ENCODE assay signal across 8 cellular contexts in genomic region chr1:225473676-225474438, GRCh38. TPM values are rescaled to one million over a fixed set of nuclear protein-coding genes. Genes with fewer than 3 reads are reported as not detected.
DNase-seq lines count a peak whose midpoint lies in the region; ATAC-seq, FAIRE-seq and TF ChIP-seq lines count a peak whose summit lies in the region.
"Not testable (repeated sequence)": the region's sequence is repeated elsewhere in the genome, so short reads cannot be mapped to it uniquely, and the experiment has no call there.

No MANE protein-coding gene starts in this region.

- not testable (repeated sequence) for TF ChIP-seq RAD21 in HepG2 (CRISPR knock-in tag; IDR thresholded peaks at IDR 0.05)

- peak overlapping the region; percentile 62; the same call in 1 of the 2 replicates for H2AFZ ChIP-seq in DND-41 (ENCODE audit: low read depth, low read length)
- not testable (repeated sequence) for H2AFZ ChIP-seq in HepG2 (ENCODE audit: low read length); neural progenitor cell (replicated peaks)

- TSS peak; percentile 88 for BruUV-seq in HepG2 (replicated peaks; lab: Mats Ljungman, UMichigan)

- 86% methylated on average over 26 of the region's 26 CpGs for WGBS in HepG2 (ENCODE audit: low lambda C conversion rate)

- H3K27ac ChIP-seq in DND-41 (ENCODE audit: low read length); coronary artery; HepG2 (ENCODE audit: extremely low read length, insufficient read depth, low read length); neural progenitor cell: not testable (repeated sequence)
- H3K27ac ChIP-seq in temporal lobe (ENCODE audit: low read depth, low read length): peak overlapping the region; percentile 61

- H3K9ac ChIP-seq in DND-41 (ENCODE audit: low read depth, low read length); HepG2 (ENCODE audit: insufficient read depth, low read depth, low read length); neural progenitor cell: not testable (repeated sequence)

- intact Hi-C loops in activated naive CD4-positive, alpha-beta T cell treated with anti-CD3 and anti-CD28 coated beads for 36 hours (cut with micrococcal nuclease): loop anchor here (2.0 kb wide), 1 partner anchor 181 kb away; no protein-coding TSS in a partner anchor
- intact Hi-C loops in HepG2 (cut with micrococcal nuclease; ENCODE audit: unreplicated experiment): loop anchor here (2.0 kb wide), 1 partner anchor 373 kb away; no protein-coding TSS in a partner anchor

- H3F3A ChIP-seq in neural progenitor cell (ENCODE audit: low read depth): not testable (repeated sequence)

- H3K4me3 Mint-ChIP-seq in T-helper 17 cell (peak overlapping the region; percentile 31), neural progenitor cell (peak overlapping the region; percentile 3)
- H3K4me3 Mint-ChIP-seq in activated naive CD4-positive, alpha-beta T cell treated with anti-CD3 and anti-CD28 coated beads for 36 hours: peak overlapping the region; percentile 22

- not testable (repeated sequence) for H3K27me3 Mint-ChIP-seq in T-helper 17 cell; activated naive CD4-positive, alpha-beta T cell treated with anti-CD3 and anti-CD28 coated beads for 36 hours (ENCODE audit: low read depth); neural progenitor cell (ENCODE audit: insufficient read depth, low read depth)

- H3K79me2 ChIP-seq in DND-41 (ENCODE audit: insufficient read depth, low read length); HepG2 (ENCODE audit: insufficient read depth, low read length); neural progenitor cell (ENCODE audit: low read depth): not testable (repeated sequence)

- FAIRE-seq in HepG2 (lab: Jason Lieb, UNC): not testable (repeated sequence)

- not testable (repeated sequence) for H4K20me1 ChIP-seq in DND-41 (ENCODE audit: insufficient read depth, low read length); HepG2 (ENCODE audit: insufficient read depth, low read length); neural progenitor cell (ENCODE audit: low read depth)

- not testable (repeated sequence) for H3K4me2 ChIP-seq in DND-41 (ENCODE audit: insufficient read depth, low read length); HepG2 (ENCODE audit: low read depth, low read length); neural progenitor cell

- CTCF ChIA-PET in activated naive CD4-positive, alpha-beta T cell treated with anti-CD3 and anti-CD28 coated beads for 36 hours (lab: Charles Lee): interaction anchor here (0.6 to 4.1 kb wide), 34 partner anchors 8 to 513 kb away, joined by 3 to 25 read pairs (median 4); partner anchors contain the start of genes LEFTY1 and SRP9
- CTCF ChIA-PET in HepG2 (lab: Yijun Ruan, JAX; ENCODE audit: low intra/inter-chr PET ratio, low total read pairs): interaction anchor here (1.1 to 3.8 kb wide), 11 partner anchors 32 to 514 kb away, joined by 3 to 65 read pairs (median 17); partner anchors contain the start of gene SRP9

- not testable (repeated sequence) for TF ChIP-seq CTCF in DND-41 (IDR thresholded peaks at IDR 0.05; ENCODE audit: borderline replicate concordance, extremely low read depth, low read length, poor library complexity, severe bottlenecking); coronary artery (IDR thresholded peaks at IDR 0.05); HepG2 (CRISPR knock-in tag; IDR thresholded peaks at IDR 0.05); neural progenitor cell (IDR thresholded peaks at IDR 0.05)

- not testable (repeated sequence) for H3K4me1 ChIP-seq in DND-41 (ENCODE audit: insufficient read depth, low read length); neural progenitor cell
- H3K4me1 ChIP-seq in HepG2 (ENCODE audit: insufficient read depth, low read length): peaks cover 42% of the 10 kb centered on the region

- in situ Hi-C loops in HepG2 (cut with HindIII; ENCODE audit: extremely low pct_ligation_motif_present, low pct_unique_long_range_greater_than_20kb): not testable (repeated sequence)

- not testable (repeated sequence) for TF ChIP-seq EP300 in HepG2 (IDR thresholded peaks at IDR 0.05; ENCODE audit: low read depth in 2 of 2, low read length in 2 of 2); HepG2 (CRISPR knock-in tag; IDR thresholded peaks at IDR 0.05; ENCODE audit: borderline replicate concordance)

- not testable (repeated sequence) for H3K27me3 ChIP-seq in DND-41 (ENCODE audit: insufficient read depth, low read length, poor library complexity); HepG2 (ENCODE audit: control insufficient read depth in 1 of 2, insufficient read depth in 2 of 2, low read length in 2 of 2); neural progenitor cell

- H3K9me3 Mint-ChIP-seq in activated naive CD4-positive, alpha-beta T cell treated with anti-CD3 and anti-CD28 coated beads for 36 hours; neural progenitor cell: not testable (repeated sequence)

- not testable (repeated sequence) for H3K36me3 Mint-ChIP-seq in T-helper 17 cell (ENCODE audit: low read depth); activated naive CD4-positive, alpha-beta T cell treated with anti-CD3 and anti-CD28 coated beads for 36 hours (ENCODE audit: low read depth); neural progenitor cell

- H3K36me3 ChIP-seq in DND-41 (ENCODE audit: insufficient read depth, low read length); HepG2 (replicated peaks in 1 of 2; ENCODE audit: control insufficient read depth in 1 of 2, insufficient read depth in 2 of 2, low read length in 2 of 2); neural progenitor cell: not testable (repeated sequence)

- peak; percentile 1 for DNase-seq in AG08396 (ENCODE audit: low spot score)
- peak; percentile 8 for DNase-seq in DND-41
- not testable (repeated sequence) for DNase-seq in T-helper 17 cell; activated naive CD4-positive, alpha-beta T cell treated with anti-CD3 and anti-CD28 coated beads for 36 hours; HepG2 (ENCODE audit: low spot score); neural progenitor cell (ENCODE audit: low spot score)
- peak; percentile 68 for DNase-seq in coronary artery (ENCODE audit: low spot score)

- POLR2A ChIA-PET in HepG2 (lab: Yijun Ruan, JAX): interaction anchor here (1.0 to 1.7 kb wide), 5 partner anchors 32 to 513 kb away, joined by 3 to 5 read pairs (median 4); partner anchors contain the start of genes PYCR2 and SRP9

- H3K4me1 Mint-ChIP-seq in T-helper 17 cell (peaks cover 44% of the 10 kb centered on the region), neural progenitor cell (peaks cover 11% of the 10 kb centered on the region)
- H3K4me1 Mint-ChIP-seq in activated naive CD4-positive, alpha-beta T cell treated with anti-CD3 and anti-CD28 coated beads for 36 hours (ENCODE audit: low read depth): peaks cover 38% of the 10 kb centered on the region

- TF ChIP-seq POLR2A in HepG2 (IDR thresholded peaks at IDR 0.05; ENCODE audit: insufficient read depth in 1 of 2, low read depth in 2 of 2, low read length in 2 of 2): not testable (repeated sequence)

- H3K4me3 ChIP-seq in DND-41 (ENCODE audit: low read depth in 1 of 2, low read length in 2 of 2); coronary artery; HepG2 (replicated peaks in 1 of 3; ENCODE audit: insufficient read depth in 1 of 3, low read depth in 2 of 3, low read length in 3 of 3); neural progenitor cell: not testable (repeated sequence)

- H3K27ac Mint-ChIP-seq in T-helper 17 cell (peak overlapping the region; percentile 68), neural progenitor cell (peak overlapping the region; percentile 82)
- peak overlapping the region; percentile 68 for H3K27ac Mint-ChIP-seq in activated naive CD4-positive, alpha-beta T cell treated with anti-CD3 and anti-CD28 coated beads for 36 hours

- not testable (repeated sequence) for ATAC-seq in DND-41 (ENCODE audit: insufficient read depth, low read depth); T-helper 17 cell; HepG2

- H3K9me3 ChIP-seq in DND-41 (ENCODE audit: insufficient read depth, low read length, severe bottlenecking); T-helper 17 cell (ENCODE audit: control insufficient read depth, low read length, poor library complexity, severe bottlenecking); HepG2 (ENCODE audit: low read length); neural progenitor cell (ENCODE audit: low read depth): not testable (repeated sequence)

RNA-seq across cellular contexts. Expression of gene LBR, which starts 46.0 kb away (rescaled TPM):
- total RNA-seq in T-helper 17 cell (100 to 1,000 TPM; 116 to 121 TPM), HepG2 (2016; rRNA removed; fragmentation: Illumina TruSeq; extraction: Trizol) (64.4 and 76.7 TPM in 2 replicates), neural progenitor cell (ENCODE audit: low replicate concordance) (116 and 171 TPM in 2 replicates), temporal lobe (56.1 TPM)
- total RNA-seq in activated naive CD4-positive, alpha-beta T cell treated with anti-CD3 and anti-CD28 coated beads for 36 hours: 100 to 1,000 TPM; 132 to 138 TPM
- 5.8 and 7.2 TPM in 2 replicates for total RNA-seq in HepG2 (2016; cell fraction: cytosol; rRNA removed; fragmentation: Illumina TruSeq; extraction: Trizol; ENCODE audit: low read depth)
- 58.0 and 76.5 TPM in 2 replicates for total RNA-seq in HepG2 (2016; cell fraction: insoluble cytoplasmic fraction; rRNA removed; fragmentation: Illumina TruSeq; extraction: Trizol)
- total RNA-seq in HepG2 (2016; cell fraction: membrane; rRNA removed; fragmentation: Illumina TruSeq; extraction: Trizol): 18.3 and 23.6 TPM in 2 replicates
- total RNA-seq in HepG2 (2016; cell fraction: nucleus; rRNA removed; fragmentation: Illumina TruSeq; extraction: Trizol): 103 and 116 TPM in 2 replicates
- polyA plus RNA-seq in HepG2 (2011; rRNA removed): 38.2 and 38.9 TPM in 2 replicates
- 25.2 and 34.9 TPM in 2 replicates for polyA plus RNA-seq in HepG2 (2011; cell fraction: cytosol; rRNA removed)
- 20.9 and 21.1 TPM in 2 replicates for polyA plus RNA-seq in HepG2 (2011; cell fraction: nucleus; rRNA removed)
- polyA plus RNA-seq in HepG2 (2012): 42.0 and 46.8 TPM in 2 replicates
- polyA plus RNA-seq in HepG2 (2016; cell fraction: cytosol; fragmentation: Illumina TruSeq; extraction: Trizol; ENCODE audit: low read depth): 3.8 and 4.4 TPM in 2 replicates
- 58.6 and 66.3 TPM in 2 replicates for polyA plus RNA-seq in HepG2 (2016; cell fraction: insoluble cytoplasmic fraction; fragmentation: Illumina TruSeq; extraction: Trizol; ENCODE audit: low read depth)
- 12.1 and 13.5 TPM in 2 replicates for polyA plus RNA-seq in HepG2 (2016; cell fraction: membrane; fragmentation: Illumina TruSeq; extraction: Trizol; ENCODE audit: low read depth)
- 109 and 114 TPM in 2 replicates for polyA plus RNA-seq in HepG2 (2016; cell fraction: nucleus; fragmentation: Illumina TruSeq; extraction: Trizol; ENCODE audit: insufficient read depth, low read depth)
- polyA minus RNA-seq in HepG2 (2011; rRNA and poly(A)+ RNA removed; ENCODE audit: low replicate concordance): 59.8 and 110 TPM in 2 replicates
- polyA minus RNA-seq in HepG2 (2011; cell fraction: cytosol; rRNA and poly(A)+ RNA removed): 35.1 and 35.9 TPM in 2 replicates
- 43.9 and 51.8 TPM in 2 replicates for polyA minus RNA-seq in HepG2 (2011; cell fraction: nucleus; rRNA and poly(A)+ RNA removed)
